ENCODE assay signal across 1 cellular context in the genomic region with DNA sequence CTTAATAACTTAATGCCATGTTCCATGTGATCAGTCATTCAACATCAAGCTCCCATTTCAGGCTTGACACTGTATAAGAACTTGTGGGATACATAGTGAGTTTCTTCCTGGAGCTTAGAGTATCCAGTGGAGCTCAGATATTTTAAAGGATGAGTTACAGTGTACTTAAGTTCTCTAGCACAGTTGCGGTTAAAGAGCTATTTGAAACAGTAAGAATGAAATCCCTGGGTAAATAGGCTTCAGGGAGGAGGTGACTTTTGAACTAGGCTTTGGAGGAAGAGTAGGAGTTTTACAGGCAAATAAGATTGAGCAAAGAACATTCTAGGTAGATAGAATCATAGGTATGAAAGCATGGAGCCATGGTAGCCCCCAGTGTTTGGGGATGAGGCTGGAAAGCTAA.
TF ChIP-seq lines count a peak whose summit lies in the region.

No MANE protein-coding gene starts in this region.

TF ChIP-seq in WTC11, 78 proteins besides CTCF, POLR2A, EP300 and RAD21:
- TF ChIP-seq ZNF263 (CRISPR knock-in tag; IDR thresholded peaks at IDR 0.05; ENCODE audit: low read depth) (no peak), FOXP1 (CRISPR knock-in tag; IDR thresholded peaks at IDR 0.05; ENCODE audit: borderline replicate concordance) (no peak), NFE2L1 (CRISPR knock-in tag; IDR thresholded peaks at IDR 0.05) (no peak), NR3C1 (CRISPR knock-in tag; conservative IDR thresholded peaks at IDR 0.05; ENCODE audit: low read depth) (no peak), ZNF416 (CRISPR knock-in tag; IDR thresholded peaks at IDR 0.05) (no peak), RELA (CRISPR knock-in tag; IDR thresholded peaks at IDR 0.05; ENCODE audit: borderline replicate concordance) (no peak), EMX1 (CRISPR knock-in tag; IDR thresholded peaks at IDR 0.05) (no peak)
- TF ChIP-seq, protein P1, sequence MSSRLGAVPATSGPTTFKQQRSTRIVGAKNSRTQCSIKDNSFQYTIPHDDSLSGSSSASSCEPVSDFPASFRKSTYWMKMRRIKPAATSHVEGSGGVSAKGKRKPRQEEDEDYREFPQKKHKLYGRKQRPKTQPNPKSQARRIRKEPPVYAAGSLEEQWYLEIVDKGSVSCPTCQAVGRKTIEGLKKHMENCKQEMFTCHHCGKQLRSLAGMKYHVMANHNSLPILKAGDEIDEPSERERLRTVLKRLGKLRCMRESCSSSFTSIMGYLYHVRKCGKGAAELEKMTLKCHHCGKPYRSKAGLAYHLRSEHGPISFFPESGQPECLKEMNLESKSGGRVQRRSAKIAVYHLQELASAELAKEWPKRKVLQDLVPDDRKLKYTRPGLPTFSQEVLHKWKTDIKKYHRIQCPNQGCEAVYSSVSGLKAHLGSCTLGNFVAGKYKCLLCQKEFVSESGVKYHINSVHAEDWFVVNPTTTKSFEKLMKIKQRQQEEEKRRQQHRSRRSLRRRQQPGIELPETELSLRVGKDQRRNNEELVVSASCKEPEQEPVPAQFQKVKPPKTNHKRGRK (CRISPR knock-in tag; IDR thresholded peaks at IDR 0.05; ENCODE audit: borderline replicate concordance) = no peak
- TF ChIP-seq, protein P2, sequence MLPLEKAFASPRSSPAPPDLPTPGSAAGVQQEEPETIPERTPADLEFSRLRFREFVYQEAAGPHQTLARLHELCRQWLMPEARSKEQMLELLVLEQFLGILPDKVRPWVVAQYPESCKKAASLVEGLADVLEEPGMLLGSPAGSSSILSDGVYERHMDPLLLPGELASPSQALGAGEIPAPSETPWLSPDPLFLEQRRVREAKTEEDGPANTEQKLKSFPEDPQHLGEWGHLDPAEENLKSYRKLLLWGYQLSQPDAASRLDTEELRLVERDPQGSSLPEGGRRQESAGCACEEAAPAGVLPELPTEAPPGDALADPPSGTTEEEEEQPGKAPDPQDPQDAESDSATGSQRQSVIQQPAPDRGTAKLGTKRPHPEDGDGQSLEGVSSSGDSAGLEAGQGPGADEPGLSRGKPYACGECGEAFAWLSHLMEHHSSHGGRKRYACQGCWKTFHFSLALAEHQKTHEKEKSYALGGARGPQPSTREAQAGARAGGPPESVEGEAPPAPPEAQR (CRISPR knock-in tag; IDR thresholded peaks at IDR 0.05) = no peak
- TF ChIP-seq, protein P3, sequence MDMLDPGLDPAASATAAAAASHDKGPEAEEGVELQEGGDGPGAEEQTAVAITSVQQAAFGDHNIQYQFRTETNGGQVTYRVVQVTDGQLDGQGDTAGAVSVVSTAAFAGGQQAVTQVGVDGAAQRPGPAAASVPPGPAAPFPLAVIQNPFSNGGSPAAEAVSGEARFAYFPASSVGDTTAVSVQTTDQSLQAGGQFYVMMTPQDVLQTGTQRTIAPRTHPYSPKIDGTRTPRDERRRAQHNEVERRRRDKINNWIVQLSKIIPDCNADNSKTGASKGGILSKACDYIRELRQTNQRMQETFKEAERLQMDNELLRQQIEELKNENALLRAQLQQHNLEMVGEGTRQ (CRISPR knock-in tag; IDR thresholded peaks at IDR 0.05) = no peak
- TF ChIP-seq, protein P4, sequence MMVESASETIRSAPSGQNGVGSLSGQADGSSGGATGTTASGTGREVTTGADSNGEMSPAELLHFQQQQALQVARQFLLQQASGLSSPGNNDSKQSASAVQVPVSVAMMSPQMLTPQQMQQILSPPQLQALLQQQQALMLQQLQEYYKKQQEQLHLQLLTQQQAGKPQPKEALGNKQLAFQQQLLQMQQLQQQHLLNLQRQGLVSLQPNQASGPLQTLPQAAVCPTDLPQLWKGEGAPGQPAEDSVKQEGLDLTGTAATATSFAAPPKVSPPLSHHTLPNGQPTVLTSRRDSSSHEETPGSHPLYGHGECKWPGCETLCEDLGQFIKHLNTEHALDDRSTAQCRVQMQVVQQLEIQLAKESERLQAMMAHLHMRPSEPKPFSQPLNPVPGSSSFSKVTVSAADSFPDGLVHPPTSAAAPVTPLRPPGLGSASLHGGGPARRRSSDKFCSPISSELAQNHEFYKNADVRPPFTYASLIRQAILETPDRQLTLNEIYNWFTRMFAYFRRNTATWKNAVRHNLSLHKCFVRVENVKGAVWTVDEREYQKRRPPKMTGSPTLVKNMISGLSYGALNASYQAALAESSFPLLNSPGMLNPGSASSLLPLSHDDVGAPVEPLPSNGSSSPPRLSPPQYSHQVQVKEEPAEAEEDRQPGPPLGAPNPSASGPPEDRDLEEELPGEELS (CRISPR knock-in tag; IDR thresholded peaks at IDR 0.05) = no peak
- TF ChIP-seq, protein P5, sequence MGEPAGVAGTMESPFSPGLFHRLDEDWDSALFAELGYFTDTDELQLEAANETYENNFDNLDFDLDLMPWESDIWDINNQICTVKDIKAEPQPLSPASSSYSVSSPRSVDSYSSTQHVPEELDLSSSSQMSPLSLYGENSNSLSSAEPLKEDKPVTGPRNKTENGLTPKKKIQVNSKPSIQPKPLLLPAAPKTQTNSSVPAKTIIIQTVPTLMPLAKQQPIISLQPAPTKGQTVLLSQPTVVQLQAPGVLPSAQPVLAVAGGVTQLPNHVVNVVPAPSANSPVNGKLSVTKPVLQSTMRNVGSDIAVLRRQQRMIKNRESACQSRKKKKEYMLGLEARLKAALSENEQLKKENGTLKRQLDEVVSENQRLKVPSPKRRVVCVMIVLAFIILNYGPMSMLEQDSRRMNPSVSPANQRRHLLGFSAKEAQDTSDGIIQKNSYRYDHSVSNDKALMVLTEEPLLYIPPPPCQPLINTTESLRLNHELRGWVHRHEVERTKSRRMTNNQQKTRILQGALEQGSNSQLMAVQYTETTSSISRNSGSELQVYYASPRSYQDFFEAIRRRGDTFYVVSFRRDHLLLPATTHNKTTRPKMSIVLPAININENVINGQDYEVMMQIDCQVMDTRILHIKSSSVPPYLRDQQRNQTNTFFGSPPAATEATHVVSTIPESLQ (CRISPR knock-in tag; IDR thresholded peaks at IDR 0.05) = no peak
TF ChIP-seq in WTC11: peak in this region for 0.
